ENCODE assay signal across 3 cellular contexts in the genomic region with DNA sequence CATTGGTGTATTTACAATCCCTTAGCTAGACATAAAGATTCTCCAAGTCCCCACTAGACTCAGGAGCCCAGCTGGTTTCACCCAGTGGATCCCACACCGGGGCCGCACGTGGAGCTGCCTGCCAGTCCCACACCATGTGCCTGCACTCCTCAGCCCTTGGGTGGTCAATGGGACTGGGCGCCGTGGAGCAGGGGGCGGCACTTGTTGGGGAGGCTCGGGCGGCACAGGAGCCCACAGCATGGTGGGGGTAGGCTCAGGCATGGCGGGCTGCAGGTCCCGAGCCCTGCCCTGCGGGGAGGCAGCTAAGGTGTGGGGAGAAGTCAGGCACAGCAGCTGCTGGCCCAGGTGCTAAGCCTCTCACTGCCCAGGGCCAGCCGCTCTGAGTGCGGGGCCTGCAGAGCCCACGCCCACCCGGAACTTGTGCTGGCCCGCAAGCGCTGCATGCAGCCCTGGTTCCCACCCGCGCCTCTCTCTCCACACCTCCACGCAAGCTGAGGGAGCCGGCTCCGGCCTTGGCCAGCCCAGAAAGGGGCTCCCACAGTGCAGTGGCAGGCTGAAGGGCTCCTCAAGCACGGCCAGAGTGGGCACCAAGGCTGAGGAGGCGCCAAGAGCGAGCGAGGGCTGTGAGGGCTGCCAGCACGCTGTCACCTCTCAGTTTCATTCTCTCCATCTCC. TPM values are rescaled to one million over a fixed set of nuclear protein-coding genes. Genes with fewer than 3 reads are reported as not detected.
"Had no signal": no experiment of that assay in that cellular context is flagged by ENCODE, and none has a peak within 500 bp of the region (broad histone marks: within the 10 kb centered on the region; RNA-seq: fewer than 3 reads in every experiment).

No MANE protein-coding gene starts in this region.

RNA-seq across cellular contexts. Expression of a gene that starts 6.3 kb away (rescaled TPM):
- total RNA-seq: HT-29, IMR-90 had no signal
- polyA plus RNA-seq: IgD-negative memory B cell, IMR-90 had no signal
